10 cellular contexts compared by ENCODE assay signal in genomic region chr1:38052750-38053415, GRCh38. TPM values are rescaled to one million over a fixed set of nuclear protein-coding genes. Genes with fewer than 3 reads are reported as not detected.
DNase-seq lines count a peak whose midpoint lies in the region; ATAC-seq and TF ChIP-seq lines count a peak whose summit lies in the region.
"Had no signal": no experiment of that assay in that cellular context is flagged by ENCODE, and none has a peak within 500 bp of the region (broad histone marks: within the 10 kb centered on the region; RNA-seq: fewer than 3 reads in every experiment).

No MANE protein-coding gene starts in this region.

- in situ Hi-C loops in brain microvascular endothelial cell (cut with HindIII; ENCODE audit: low pct_ligation_motif_present, low sequenced_read_pairs), result no loop called here

- TF ChIP-seq CTCF in heart right ventricle (IDR thresholded peaks at IDR 0.05), result no peak
- no peak for TF ChIP-seq CTCF in brain microvascular endothelial cell (IDR thresholded peaks at IDR 0.05; ENCODE audit: low read depth, low read length, missing control alignments)

- ATAC-seq in GM18511 (IDR thresholded peaks at IDR 0.05; ENCODE audit: unreplicated experiment) (peak; percentile 61), GM21390 (IDR thresholded peaks at IDR 0.05; ENCODE audit: unreplicated experiment) (peak; percentile 54), HG03571 (IDR thresholded peaks at IDR 0.05; ENCODE audit: unreplicated experiment) (peak; percentile 53), heart right ventricle (no peak)

- intact Hi-C loops in heart right ventricle (cut with DNase I), result loop anchor here in 1 of 10 donors (5.0 kb wide), 1 partner anchor 1304 kb away; no protein-coding TSS in a partner anchor

- 52 to 61% methylated on average over 3 of the region's 3 CpGs for WGBS in heart right ventricle, 2 donors

- H3K27me3 ChIP-seq in heart right ventricle (peaks cover 0 to 34% (median 30%) of the 10 kb centered on the region in 7 donors), brain microvascular endothelial cell (replicated peaks) (peaks cover 5% of the 10 kb centered on the region)

- DNase-seq in iPS-NIHi7 (ENCODE audit: extremely low spot score), result peak; percentile 59
- no peak for DNase-seq in heart right ventricle
- no peak for DNase-seq in LoVo (ENCODE audit: low spot score)
- no peak for DNase-seq in brain microvascular endothelial cell
- DNase-seq: activated CD4-positive, alpha-beta T cell treated with anti-CD3 and anti-CD28 coated beads, Interleukin-2, amount 50 U/mL, for 48 hours; Kasumi-1; small intestine had no signal

- H3K4me3 ChIP-seq in heart right ventricle (no peak overlapping the region), brain microvascular endothelial cell (ENCODE audit: low read depth, low read length) (no peak overlapping the region)

- H3K36me3 ChIP-seq in heart right ventricle, result no peaks in the 10 kb centered on the region
- no peaks in the 10 kb centered on the region for H3K36me3 ChIP-seq in brain microvascular endothelial cell (replicated peaks)

- no peaks in the 10 kb centered on the region for H3K9me3 ChIP-seq in heart right ventricle

- no peak overlapping the region for H3K27ac ChIP-seq in heart right ventricle
- H3K27ac ChIP-seq in brain microvascular endothelial cell, result no peak overlapping the region

- H3K4me1 ChIP-seq in heart right ventricle, result peaks cover 0 to 1% (median 0%) of the 10 kb centered on the region in 9 donors

RNA-seq across cellular contexts. Expression of gene POU3F1, which starts 6.3 kb away (rescaled TPM):
- total RNA-seq in heart right ventricle, result under 1 TPM in 2 of 10 donors, not detected in 8; 0.13 to 0.22 TPM
- under 1 TPM in 1 of 2 donors, not detected in 1; 0.03 TPM for polyA plus RNA-seq in heart right ventricle
- polyA plus RNA-seq: small intestine had no signal

RNA-seq across cellular contexts. Expression of gene UTP11, which starts 40.3 kb away (rescaled TPM):
- 10 to 100 TPM; 24.1 to 59.8 (median 37.1) TPM for total RNA-seq in heart right ventricle
- 10 to 100 TPM; 22.9 to 34.2 TPM for polyA plus RNA-seq in heart right ventricle

RNA-seq across cellular contexts. Expression of gene FHL3, which starts 47.6 kb away (rescaled TPM):
- 10 to 100 TPM in 3 of 10 donors, 1 to 10 TPM in 7; 5.8 to 23.8 (median 8.3) TPM for total RNA-seq in heart right ventricle
- polyA plus RNA-seq in heart right ventricle, result 10 to 100 TPM; 11.6 to 14.9 TPM

Comparison
In these comparisons a context has a peak if more than half of its experiments do, and no peak if none do; other contexts are left out.
1. ATAC-seq: peak in GM18511 (single experiment), GM21390 (single experiment) and HG03571 (single experiment); none in heart right ventricle (0 of 8).